1 cellular context compared by ENCODE assay signal in the genomic region with DNA sequence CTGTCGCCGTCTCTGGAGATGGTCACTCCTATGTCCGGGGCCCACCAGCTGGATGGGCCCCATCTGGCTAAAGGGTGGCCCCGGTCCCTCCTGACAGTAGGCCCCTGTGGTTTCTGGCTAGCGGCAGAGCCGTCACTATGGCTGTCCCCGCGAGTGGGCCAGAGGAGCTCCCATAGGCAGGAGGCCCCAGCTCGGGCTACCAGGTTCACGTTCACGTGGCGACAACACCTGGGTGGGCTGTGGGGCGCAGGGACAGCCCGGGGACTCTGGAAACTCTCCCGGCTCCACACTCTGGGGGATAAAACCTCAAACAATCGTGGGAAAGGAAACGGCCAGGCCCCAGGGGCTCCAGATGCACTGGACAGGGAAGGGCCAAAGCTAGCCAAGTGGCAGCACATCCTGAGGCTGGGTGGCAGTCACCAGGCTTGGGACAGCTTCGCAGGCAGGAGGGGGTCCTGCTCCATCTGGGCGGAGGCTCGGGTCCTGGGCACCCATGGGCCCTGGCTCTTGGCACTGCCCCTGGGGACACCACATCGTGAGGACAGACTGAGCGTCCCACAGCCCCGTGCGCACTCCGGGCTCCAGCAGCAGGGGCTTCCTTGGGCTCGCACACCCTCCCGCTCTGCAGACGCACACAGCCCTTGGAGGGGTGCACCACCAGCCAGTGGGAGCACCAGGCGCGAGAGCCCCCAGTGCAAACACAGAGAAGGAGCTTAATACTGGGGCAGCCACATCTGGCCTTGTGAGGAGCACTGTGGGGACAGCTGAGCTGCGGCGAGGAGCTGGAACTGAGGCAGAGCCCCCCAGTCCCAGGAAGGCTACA.
A peak's percentile ranks its signal among the peaks of the same experiment; 100 is the strongest.
TF ChIP-seq lines count a peak whose summit lies in the region.

No MANE protein-coding gene starts in this region.

TF ChIP-seq in HepG2, 621 proteins besides CTCF, POLR2A, EP300 and RAD21:
- TF ChIP-seq ZNF782 (CRISPR knock-in tag; IDR thresholded peaks at IDR 0.05; ENCODE audit: borderline replicate concordance) (0 out of 2 replicates have a peak, but pooled peaks have one; percentile 32), ZNF296 (CRISPR knock-in tag; conservative IDR thresholded peaks at IDR 0.05) (no peak), CREM (IDR thresholded peaks at IDR 0.05) (no peak), CREM (CRISPR knock-in tag; IDR thresholded peaks at IDR 0.05) (0 out of 2 replicates have a peak, but pooled peaks have one; percentile 10), ZNF724P (CRISPR knock-in tag; IDR thresholded peaks at IDR 0.05; ENCODE audit: borderline replicate concordance) (0 out of 2 replicates have a peak, but pooled peaks have one; percentile 27), ZNF34 (CRISPR knock-in tag; IDR thresholded peaks at IDR 0.05; ENCODE audit: borderline replicate concordance) (no peak), ZNF180 (CRISPR knock-in tag; IDR thresholded peaks at IDR 0.05; ENCODE audit: borderline replicate concordance, low read depth) (peak; percentile 11; the same call in 1 of the 2 replicates)
- TF ChIP-seq, protein P1, sequence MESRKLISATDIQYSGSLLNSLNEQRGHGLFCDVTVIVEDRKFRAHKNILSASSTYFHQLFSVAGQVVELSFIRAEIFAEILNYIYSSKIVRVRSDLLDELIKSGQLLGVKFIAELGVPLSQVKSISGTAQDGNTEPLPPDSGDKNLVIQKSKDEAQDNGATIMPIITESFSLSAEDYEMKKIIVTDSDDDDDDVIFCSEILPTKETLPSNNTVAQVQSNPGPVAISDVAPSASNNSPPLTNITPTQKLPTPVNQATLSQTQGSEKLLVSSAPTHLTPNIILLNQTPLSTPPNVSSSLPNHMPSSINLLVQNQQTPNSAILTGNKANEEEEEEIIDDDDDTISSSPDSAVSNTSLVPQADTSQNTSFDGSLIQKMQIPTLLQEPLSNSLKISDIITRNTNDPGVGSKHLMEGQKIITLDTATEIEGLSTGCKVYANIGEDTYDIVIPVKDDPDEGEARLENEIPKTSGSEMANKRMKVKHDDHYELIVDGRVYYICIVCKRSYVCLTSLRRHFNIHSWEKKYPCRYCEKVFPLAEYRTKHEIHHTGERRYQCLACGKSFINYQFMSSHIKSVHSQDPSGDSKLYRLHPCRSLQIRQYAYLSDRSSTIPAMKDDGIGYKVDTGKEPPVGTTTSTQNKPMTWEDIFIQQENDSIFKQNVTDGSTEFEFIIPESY (CRISPR knock-in tag; IDR thresholded peaks at IDR 0.05): peak; percentile 36; the same call in 1 of the 2 replicates
